ENCODE assay signal across 8 cellular contexts in the genomic region with DNA sequence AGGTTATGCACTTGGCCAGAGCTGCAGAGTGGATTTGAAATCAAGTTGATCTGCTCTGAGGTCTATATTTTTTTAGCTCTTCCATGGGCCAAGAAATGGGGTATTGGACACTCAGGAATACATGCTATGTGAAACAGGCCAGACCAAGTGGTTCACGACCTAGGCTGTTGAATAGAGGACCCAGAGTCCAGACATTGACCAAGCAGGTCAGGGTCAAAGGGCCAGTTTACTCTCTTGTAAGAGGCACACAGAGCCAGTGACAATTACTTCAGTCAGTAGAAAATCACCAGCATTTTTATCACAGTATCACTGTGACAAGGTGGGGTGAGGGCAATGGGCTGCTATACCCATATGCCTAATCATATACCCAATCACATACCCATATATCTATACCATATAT.
"Had no signal": no experiment of that assay in that cellular context is flagged by ENCODE, and none has a peak within 500 bp of the region (broad histone marks: within the 10 kb centered on the region; RNA-seq: fewer than 3 reads in every experiment).

No MANE protein-coding gene starts in this region.

- FAIRE-seq: G401.6, GM12878, GM12891, GM12892, GM18507, GM19239 had no signal

- H3K4me3 ChIP-seq: GM12878 had no signal

- DNase-seq: GDM1, GF-D8 had no signal

- ATAC-seq: GM12878 had no signal
